In the genomic region with DNA sequence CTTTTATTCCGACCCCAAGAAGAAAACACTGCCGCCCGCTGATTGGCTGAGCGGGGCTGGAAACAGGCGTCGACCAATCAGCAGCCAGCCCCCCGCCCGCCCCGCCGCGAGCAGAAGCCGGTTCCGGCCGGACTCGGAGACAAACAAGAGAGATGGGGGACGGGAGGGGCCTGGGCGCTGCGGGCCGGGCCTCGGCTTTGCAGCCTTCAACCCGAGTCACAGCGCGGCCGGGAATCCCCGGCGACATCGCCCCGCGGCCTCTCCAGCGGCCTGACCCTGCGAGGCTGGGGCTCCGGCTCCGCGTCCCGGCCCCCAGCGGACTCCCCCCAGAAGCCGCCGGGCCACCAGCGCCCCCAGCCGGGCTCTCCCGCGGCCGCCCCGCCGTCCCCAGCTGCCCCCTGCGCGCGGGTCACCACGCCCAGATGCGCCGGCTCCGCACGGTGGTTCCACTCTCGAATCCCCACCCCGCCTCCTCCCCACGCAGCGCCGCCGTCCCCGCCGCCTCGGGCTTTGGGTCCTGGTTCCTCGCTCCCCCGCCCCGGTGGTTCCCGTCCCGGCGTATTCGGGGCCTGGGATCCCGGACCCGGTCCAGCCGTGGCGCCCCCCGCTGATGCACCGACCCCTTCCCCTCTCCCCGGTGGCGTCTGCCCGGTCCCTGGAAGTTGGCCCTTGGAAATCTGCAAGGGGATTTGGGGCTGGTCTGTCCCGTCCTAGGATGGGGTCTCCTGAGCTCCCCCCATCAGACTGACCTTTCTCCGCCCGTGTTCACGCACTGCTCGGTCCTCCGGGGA, we compare ENCODE assay signal across 1 cellular context.
TF ChIP-seq lines count a peak whose summit lies in the region.

No MANE protein-coding gene starts in this region.

TF ChIP-seq in HepG2, 621 proteins besides CTCF, POLR2A, EP300 and RAD21 (continued from another document and continues in another):
- TF ChIP-seq, protein P1, sequence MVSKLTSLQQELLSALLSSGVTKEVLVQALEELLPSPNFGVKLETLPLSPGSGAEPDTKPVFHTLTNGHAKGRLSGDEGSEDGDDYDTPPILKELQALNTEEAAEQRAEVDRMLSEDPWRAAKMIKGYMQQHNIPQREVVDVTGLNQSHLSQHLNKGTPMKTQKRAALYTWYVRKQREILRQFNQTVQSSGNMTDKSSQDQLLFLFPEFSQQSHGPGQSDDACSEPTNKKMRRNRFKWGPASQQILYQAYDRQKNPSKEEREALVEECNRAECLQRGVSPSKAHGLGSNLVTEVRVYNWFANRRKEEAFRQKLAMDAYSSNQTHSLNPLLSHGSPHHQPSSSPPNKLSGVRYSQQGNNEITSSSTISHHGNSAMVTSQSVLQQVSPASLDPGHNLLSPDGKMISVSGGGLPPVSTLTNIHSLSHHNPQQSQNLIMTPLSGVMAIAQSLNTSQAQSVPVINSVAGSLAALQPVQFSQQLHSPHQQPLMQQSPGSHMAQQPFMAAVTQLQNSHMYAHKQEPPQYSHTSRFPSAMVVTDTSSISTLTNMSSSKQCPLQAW (CRISPR knock-in tag; IDR thresholded peaks at IDR 0.05), result peak; percentile 18; the same call in 1 of the 2 replicates
- TF ChIP-seq, protein P2, sequence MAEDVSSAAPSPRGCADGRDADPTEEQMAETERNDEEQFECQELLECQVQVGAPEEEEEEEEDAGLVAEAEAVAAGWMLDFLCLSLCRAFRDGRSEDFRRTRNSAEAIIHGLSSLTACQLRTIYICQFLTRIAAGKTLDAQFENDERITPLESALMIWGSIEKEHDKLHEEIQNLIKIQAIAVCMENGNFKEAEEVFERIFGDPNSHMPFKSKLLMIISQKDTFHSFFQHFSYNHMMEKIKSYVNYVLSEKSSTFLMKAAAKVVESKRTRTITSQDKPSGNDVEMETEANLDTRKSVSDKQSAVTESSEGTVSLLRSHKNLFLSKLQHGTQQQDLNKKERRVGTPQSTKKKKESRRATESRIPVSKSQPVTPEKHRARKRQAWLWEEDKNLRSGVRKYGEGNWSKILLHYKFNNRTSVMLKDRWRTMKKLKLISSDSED (CRISPR knock-in tag; IDR thresholded peaks at IDR 0.05), result no peak
- no peak for TF ChIP-seq MTF1 (CRISPR knock-in tag; IDR thresholded peaks at IDR 0.05)
- no peak for TF ChIP-seq ZNF678 (CRISPR knock-in tag; IDR thresholded peaks at IDR 0.05)
- TF ChIP-seq ZNF562 (CRISPR knock-in tag; IDR thresholded peaks at IDR 0.05; ENCODE audit: borderline replicate concordance), result no peak
- TF ChIP-seq NFE2L1 (CRISPR knock-in tag; IDR thresholded peaks at IDR 0.05; ENCODE audit: borderline replicate concordance), result no peak
- no peak for TF ChIP-seq BORCS8-MEF2B (CRISPR knock-in tag; IDR thresholded peaks at IDR 0.05)
- TF ChIP-seq PHF8 (CRISPR knock-in tag; IDR thresholded peaks at IDR 0.05), result no peak
- TF ChIP-seq HOXA3 (CRISPR knock-in tag; IDR thresholded peaks at IDR 0.05), result no peak
- TF ChIP-seq, protein P3, sequence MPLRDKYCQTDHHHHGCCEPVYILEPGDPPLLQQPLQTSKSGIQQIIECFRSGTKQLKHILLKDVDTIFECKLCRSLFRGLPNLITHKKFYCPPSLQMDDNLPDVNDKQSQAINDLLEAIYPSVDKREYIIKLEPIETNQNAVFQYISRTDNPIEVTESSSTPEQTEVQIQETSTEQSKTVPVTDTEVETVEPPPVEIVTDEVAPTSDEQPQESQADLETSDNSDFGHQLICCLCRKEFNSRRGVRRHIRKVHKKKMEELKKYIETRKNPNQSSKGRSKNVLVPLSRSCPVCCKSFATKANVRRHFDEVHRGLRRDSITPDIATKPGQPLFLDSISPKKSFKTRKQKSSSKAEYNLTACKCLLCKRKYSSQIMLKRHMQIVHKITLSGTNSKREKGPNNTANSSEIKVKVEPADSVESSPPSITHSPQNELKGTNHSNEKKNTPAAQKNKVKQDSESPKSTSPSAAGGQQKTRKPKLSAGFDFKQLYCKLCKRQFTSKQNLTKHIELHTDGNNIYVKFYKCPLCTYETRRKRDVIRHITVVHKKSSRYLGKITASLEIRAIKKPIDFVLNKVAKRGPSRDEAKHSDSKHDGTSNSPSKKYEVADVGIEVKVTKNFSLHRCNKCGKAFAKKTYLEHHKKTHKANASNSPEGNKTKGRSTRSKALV (CRISPR knock-in tag; IDR thresholded peaks at IDR 0.05), result no peak
- no peak for TF ChIP-seq KLF13 (CRISPR knock-in tag; IDR thresholded peaks at IDR 0.05)
- TF ChIP-seq ZKSCAN5 (CRISPR knock-in tag; IDR thresholded peaks at IDR 0.05), result no peak
- peak; percentile 39 for TF ChIP-seq RXRA (CRISPR knock-in tag; IDR thresholded peaks at IDR 0.05)
- TF ChIP-seq, protein P4, sequence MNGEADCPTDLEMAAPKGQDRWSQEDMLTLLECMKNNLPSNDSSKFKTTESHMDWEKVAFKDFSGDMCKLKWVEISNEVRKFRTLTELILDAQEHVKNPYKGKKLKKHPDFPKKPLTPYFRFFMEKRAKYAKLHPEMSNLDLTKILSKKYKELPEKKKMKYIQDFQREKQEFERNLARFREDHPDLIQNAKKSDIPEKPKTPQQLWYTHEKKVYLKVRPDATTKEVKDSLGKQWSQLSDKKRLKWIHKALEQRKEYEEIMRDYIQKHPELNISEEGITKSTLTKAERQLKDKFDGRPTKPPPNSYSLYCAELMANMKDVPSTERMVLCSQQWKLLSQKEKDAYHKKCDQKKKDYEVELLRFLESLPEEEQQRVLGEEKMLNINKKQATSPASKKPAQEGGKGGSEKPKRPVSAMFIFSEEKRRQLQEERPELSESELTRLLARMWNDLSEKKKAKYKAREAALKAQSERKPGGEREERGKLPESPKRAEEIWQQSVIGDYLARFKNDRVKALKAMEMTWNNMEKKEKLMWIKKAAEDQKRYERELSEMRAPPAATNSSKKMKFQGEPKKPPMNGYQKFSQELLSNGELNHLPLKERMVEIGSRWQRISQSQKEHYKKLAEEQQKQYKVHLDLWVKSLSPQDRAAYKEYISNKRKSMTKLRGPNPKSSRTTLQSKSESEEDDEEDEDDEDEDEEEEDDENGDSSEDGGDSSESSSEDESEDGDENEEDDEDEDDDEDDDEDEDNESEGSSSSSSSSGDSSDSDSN (CRISPR knock-in tag; IDR thresholded peaks at IDR 0.05), result peak; percentile 59; the same call in 1 of the 2 replicates
- TF ChIP-seq, protein P5, sequence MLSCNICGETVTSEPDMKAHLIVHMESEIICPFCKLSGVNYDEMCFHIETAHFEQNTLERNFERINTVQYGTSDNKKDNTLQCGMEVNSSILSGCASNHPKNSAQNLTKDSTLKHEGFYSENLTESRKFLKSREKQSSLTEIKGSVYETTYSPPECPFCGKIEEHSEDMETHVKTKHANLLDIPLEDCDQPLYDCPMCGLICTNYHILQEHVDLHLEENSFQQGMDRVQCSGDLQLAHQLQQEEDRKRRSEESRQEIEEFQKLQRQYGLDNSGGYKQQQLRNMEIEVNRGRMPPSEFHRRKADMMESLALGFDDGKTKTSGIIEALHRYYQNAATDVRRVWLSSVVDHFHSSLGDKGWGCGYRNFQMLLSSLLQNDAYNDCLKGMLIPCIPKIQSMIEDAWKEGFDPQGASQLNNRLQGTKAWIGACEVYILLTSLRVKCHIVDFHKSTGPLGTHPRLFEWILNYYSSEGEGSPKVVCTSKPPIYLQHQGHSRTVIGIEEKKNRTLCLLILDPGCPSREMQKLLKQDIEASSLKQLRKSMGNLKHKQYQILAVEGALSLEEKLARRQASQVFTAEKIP (CRISPR knock-in tag; IDR thresholded peaks at IDR 0.05; ENCODE audit: borderline replicate concordance), result no peak
- no peak for TF ChIP-seq SALL1 (CRISPR knock-in tag; IDR thresholded peaks at IDR 0.05)
- TF ChIP-seq SIN3A (IDR thresholded peaks at IDR 0.05; ENCODE audit: borderline replicate concordance, low read depth, low read length), result 0 out of 2 replicates have a peak, but pooled peaks have one; percentile 49
- no peak for TF ChIP-seq SP4 (CRISPR knock-in tag; IDR thresholded peaks at IDR 0.05)
- TF ChIP-seq TGIF2 (CRISPR knock-in tag; IDR thresholded peaks at IDR 0.05), result no peak
- TF ChIP-seq ZNF766 (CRISPR knock-in tag; IDR thresholded peaks at IDR 0.05; ENCODE audit: borderline replicate concordance), result no peak
- TF ChIP-seq SPEN (CRISPR knock-in tag; IDR thresholded peaks at IDR 0.05; ENCODE audit: low read depth), result no peak
- no peak for TF ChIP-seq ZFP90 (CRISPR knock-in tag; IDR thresholded peaks at IDR 0.05; ENCODE audit: borderline replicate concordance)
- TF ChIP-seq SOX13 (IDR thresholded peaks at IDR 0.05), result no peak
- no peak; a peak in 1 of 4 replicates for TF ChIP-seq SOX13 (CRISPR knock-in tag; conservative IDR thresholded peaks at IDR 0.05 in 1 of 2, IDR thresholded peaks at IDR 0.05 in 1 of 2)
- no peak for TF ChIP-seq DNMT3B (CRISPR knock-in tag; conservative IDR thresholded peaks at IDR 0.05)
- 0 out of 2 replicates have a peak, but pooled peaks have one; percentile 4 for TF ChIP-seq TMF1 (CRISPR knock-in tag; IDR thresholded peaks at IDR 0.05; ENCODE audit: low read depth)
- TF ChIP-seq, protein P6, sequence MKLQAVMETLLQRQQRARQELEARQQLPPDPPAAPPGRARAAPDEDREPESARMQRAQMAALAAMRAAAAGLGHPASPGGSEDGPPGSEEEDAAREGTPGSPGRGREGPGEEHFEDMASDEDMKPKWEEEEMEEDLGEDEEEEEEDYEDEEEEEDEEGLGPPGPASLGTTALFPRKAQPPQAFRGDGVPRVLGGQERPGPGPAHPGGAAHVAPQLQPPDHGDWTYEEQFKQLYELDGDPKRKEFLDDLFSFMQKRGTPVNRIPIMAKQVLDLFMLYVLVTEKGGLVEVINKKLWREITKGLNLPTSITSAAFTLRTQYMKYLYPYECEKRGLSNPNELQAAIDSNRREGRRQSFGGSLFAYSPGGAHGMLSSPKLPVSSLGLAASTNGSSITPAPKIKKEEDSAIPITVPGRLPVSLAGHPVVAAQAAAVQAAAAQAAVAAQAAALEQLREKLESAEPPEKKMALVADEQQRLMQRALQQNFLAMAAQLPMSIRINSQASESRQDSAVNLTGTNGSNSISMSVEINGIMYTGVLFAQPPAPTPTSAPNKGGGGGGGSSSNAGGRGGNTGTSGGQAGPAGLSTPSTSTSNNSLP (IDR thresholded peaks at IDR 0.05; ENCODE audit: low read depth, low read length), result no peak
- no peak for TF ChIP-seq REPIN1 (CRISPR knock-in tag; IDR thresholded peaks at IDR 0.05; ENCODE audit: borderline replicate concordance, low read depth)
- peak; percentile 34; the same call in 1 of the 2 replicates for TF ChIP-seq TAF1 (CRISPR knock-in tag; IDR thresholded peaks at IDR 0.05)
- no peak for TF ChIP-seq ZBTB21 (CRISPR knock-in tag; IDR thresholded peaks at IDR 0.05)
- TF ChIP-seq, protein P7, sequence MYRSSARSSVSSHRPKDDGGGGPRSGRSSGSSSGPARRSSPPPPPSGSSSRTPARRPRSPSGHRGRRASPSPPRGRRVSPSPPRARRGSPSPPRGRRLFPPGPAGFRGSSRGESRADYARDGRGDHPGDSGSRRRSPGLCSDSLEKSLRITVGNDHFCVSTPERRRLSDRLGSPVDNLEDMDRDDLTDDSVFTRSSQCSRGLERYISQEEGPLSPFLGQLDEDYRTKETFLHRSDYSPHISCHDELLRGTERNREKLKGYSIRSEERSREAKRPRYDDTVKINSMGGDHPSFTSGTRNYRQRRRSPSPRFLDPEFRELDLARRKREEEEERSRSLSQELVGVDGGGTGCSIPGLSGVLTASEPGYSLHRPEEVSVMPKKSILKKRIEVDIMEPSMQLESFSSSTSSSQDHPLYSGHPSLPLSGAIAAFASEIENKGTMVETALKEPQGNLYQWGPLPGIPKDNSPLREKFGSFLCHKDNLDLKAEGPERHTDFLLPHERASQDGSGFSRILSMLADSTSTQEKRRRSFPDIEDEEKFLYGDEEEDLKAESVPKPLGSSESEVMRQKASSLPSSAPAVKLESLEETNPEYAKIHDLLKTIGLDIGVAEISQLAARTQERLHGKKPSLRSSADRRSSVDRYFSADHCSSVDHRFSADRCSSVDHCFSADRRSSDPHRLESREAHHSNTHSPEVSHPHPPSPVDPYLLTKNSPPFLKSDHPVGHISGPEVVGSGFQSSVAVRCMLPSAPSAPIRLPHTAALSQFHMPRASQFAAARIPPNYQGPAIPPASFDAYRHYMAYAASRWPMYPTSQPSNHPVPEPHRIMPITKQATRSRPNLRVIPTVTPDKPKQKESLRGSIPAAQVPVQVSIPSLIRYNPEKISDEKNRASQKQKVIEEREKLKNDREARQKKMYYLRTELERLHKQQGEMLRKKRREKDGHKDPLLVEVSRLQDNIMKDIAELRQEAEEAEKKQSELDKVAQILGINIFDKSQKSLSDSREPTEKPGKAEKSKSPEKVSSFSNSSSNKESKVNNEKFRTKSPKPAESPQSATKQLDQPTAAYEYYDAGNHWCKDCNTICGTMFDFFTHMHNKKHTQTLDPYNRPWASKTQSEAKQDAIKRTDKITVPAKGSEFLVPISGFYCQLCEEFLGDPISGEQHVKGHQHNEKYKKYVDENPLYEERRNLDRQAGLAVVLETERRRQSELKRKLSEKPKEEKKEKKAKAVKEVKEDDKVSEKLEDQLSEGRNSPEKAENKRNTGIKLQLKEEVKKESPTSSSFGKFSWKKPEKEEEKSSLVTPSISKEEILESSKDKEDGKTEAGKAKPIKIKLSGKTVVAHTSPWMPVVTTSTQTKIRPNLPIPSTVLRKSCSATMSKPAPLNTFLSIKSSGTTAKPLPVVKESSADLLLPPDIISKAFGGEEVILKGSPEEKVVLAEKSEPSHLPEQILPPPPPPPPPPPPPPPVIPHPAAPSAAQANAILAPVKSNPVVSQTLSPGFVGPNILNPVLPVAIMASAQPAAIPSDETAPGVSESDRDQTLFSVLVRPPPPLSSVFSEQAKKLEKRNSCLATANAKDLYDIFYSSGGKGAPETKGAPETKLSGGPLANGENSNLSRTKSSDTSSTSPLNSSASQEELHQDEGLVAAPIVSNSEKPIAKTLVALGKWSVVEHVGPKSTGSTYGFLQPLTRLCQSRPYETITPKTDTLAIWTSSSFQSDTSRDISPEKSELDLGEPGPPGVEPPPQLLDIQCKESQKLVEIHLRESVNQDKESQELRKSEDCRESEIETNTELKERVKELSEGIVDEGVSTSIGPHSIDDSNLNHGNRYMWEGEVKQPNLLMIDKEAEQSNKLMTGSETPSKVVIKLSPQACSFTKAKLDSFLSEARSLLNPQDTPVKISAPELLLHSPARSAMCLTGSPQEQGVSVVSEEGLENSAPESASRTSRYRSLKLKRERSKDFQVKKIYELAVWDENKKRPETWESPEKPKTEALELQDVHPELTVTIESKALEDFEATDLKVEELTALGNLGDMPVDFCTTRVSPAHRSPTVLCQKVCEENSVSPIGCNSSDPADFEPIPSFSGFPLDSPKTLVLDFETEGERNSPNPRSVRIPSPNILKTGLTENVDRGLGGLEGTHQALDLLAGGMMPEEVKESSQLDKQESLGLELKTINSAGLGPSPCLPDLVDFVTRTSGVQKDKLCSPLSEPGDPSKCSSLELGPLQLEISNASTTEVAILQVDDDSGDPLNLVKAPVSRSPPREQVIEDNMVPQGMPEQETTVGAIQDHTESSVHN (CRISPR knock-in tag; IDR thresholded peaks at IDR 0.05), result 0 out of 2 replicates have a peak, but pooled peaks have one; percentile 2
- no peak for TF ChIP-seq ZSCAN21 (CRISPR knock-in tag; IDR thresholded peaks at IDR 0.05; ENCODE audit: borderline replicate concordance)
- no peak for TF ChIP-seq ZNF101 (CRISPR knock-in tag; IDR thresholded peaks at IDR 0.05; ENCODE audit: borderline replicate concordance, low read depth)
- TF ChIP-seq, protein P8, sequence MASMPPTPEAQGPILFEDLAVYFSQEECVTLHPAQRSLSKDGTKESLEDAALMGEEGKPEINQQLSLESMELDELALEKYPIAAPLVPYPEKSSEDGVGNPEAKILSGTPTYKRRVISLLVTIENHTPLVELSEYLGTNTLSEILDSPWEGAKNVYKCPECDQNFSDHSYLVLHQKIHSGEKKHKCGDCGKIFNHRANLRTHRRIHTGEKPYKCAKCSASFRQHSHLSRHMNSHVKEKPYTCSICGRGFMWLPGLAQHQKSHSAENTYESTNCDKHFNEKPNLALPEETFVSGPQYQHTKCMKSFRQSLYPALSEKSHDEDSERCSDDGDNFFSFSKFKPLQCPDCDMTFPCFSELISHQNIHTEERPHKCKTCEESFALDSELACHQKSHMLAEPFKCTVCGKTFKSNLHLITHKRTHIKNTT (CRISPR knock-in tag; IDR thresholded peaks at IDR 0.05), result no peak
